10 cellular contexts compared by ENCODE assay signal in the genomic region with DNA sequence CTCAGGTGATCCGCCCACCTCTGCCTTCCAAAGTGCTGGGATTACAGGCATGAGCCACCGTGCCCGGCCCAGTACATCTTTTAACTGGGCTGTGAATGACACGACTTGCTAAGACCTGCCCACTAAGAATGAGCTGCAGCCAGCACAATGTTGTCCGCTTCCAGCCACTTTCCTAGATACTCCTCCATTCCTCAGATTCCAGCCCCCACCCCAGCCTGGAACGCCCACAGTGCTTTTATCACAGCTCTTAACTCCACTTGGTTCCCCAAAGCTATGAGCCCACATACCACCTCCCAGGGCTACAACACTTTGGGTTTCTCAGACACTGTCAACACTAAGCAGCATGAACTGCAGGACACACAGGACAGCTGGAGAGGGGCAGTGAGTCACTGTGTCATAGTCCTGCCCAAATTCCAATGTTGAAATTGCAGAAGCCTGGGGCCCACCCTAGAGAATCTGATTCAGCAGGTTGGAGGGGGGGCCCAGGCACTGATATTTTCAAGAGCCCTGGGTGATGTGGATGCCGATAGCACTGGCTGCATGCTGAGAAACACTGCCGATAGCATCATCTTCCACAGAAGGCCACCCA. TPM values are rescaled to one million over a fixed set of nuclear protein-coding genes. Genes with fewer than 3 reads are reported as not detected.
DNase-seq lines count a peak whose midpoint lies in the region; ATAC-seq and TF ChIP-seq lines count a peak whose summit lies in the region.
"Had no signal": no experiment of that assay in that cellular context is flagged by ENCODE, and none has a peak within 500 bp of the region (broad histone marks: within the 10 kb centered on the region; RNA-seq: fewer than 3 reads in every experiment).

No MANE protein-coding gene starts in this region.

- H3K27ac Mint-ChIP-seq in activated naive CD8-positive, alpha-beta T cell treated with anti-CD3 and anti-CD28 coated beads, Interleukin-2, amount 10 ng/mL, durations not matched to agents 7 days and 5 days, result no peak overlapping the region
- H3K27ac Mint-ChIP-seq in activated naive CD8-positive, alpha-beta T cell treated with anti-CD3 and anti-CD28 coated beads for 36 hours, result no peak overlapping the region

- no peak for ATAC-seq in activated naive CD8-positive, alpha-beta T cell treated with anti-CD3 and anti-CD28 coated beads, Interleukin-2, amount 10 ng/mL, durations not matched to agents 7 days and 5 days (ENCODE audit: low read depth)
- ATAC-seq in lower lobe of right lung (peak; percentile 75 to 79), upper lobe of right lung (peak; percentile 74), HG03432 (IDR thresholded peaks at IDR 0.05; ENCODE audit: unreplicated experiment) (no peak), GM19467 (IDR thresholded peaks at IDR 0.05; ENCODE audit: unreplicated experiment) (no peak)

- H3K4me1 ChIP-seq in adipocyte (ENCODE audit: control insufficient read depth, insufficient read depth, low read length), result peaks cover 5% of the 10 kb centered on the region
- H3K4me1 ChIP-seq in lower lobe of right lung, result peaks cover 29% of the 10 kb centered on the region
- peaks cover 7% of the 10 kb centered on the region for H3K4me1 ChIP-seq in upper lobe of right lung

- peaks cover 8% of the 10 kb centered on the region for H3K4me1 Mint-ChIP-seq in activated naive CD8-positive, alpha-beta T cell treated with anti-CD3 and anti-CD28 coated beads, Interleukin-2, amount 10 ng/mL, durations not matched to agents 7 days and 5 days
- peaks cover 19% of the 10 kb centered on the region for H3K4me1 Mint-ChIP-seq in activated naive CD8-positive, alpha-beta T cell treated with anti-CD3 and anti-CD28 coated beads for 36 hours

- no peaks in the 10 kb centered on the region for H3K9me3 Mint-ChIP-seq in activated naive CD8-positive, alpha-beta T cell treated with anti-CD3 and anti-CD28 coated beads, Interleukin-2, amount 10 ng/mL, durations not matched to agents 7 days and 5 days
- no peaks in the 10 kb centered on the region for H3K9me3 Mint-ChIP-seq in activated naive CD8-positive, alpha-beta T cell treated with anti-CD3 and anti-CD28 coated beads for 36 hours
- H3K9me3 Mint-ChIP-seq: CD4-positive, CD25-positive, alpha-beta regulatory T cell had no signal

- H3K27ac ChIP-seq in lower lobe of right lung, result peak overlapping the region; percentile 81
- H3K27ac ChIP-seq in upper lobe of right lung, result peak overlapping the region; percentile 81

- H3K9me3 ChIP-seq in adipocyte (ENCODE audit: control insufficient read depth, low read length) (no peaks in the 10 kb centered on the region), lower lobe of right lung (no peaks in the 10 kb centered on the region), upper lobe of right lung (no peaks in the 10 kb centered on the region)

- H3K4me3 Mint-ChIP-seq in activated naive CD8-positive, alpha-beta T cell treated with anti-CD3 and anti-CD28 coated beads, Interleukin-2, amount 10 ng/mL, durations not matched to agents 7 days and 5 days, result no peak overlapping the region
- H3K4me3 Mint-ChIP-seq in activated naive CD8-positive, alpha-beta T cell treated with anti-CD3 and anti-CD28 coated beads for 36 hours, result no peak overlapping the region

- POLR2A ChIA-PET in activated naive CD8-positive, alpha-beta T cell treated with anti-CD3 and anti-CD28 coated beads, Interleukin-2, amount 10 ng/mL, durations not matched to agents 7 days and 5 days (lab: Charles Lee), result no interaction called here

- TF ChIP-seq CTCF in lower lobe of right lung (IDR thresholded peaks at IDR 0.05), result no peak
- no peak for TF ChIP-seq CTCF in upper lobe of right lung (IDR thresholded peaks at IDR 0.05)

- H3K27me3 Mint-ChIP-seq in activated naive CD8-positive, alpha-beta T cell treated with anti-CD3 and anti-CD28 coated beads, Interleukin-2, amount 10 ng/mL, durations not matched to agents 7 days and 5 days, result peaks cover 5% of the 10 kb centered on the region
- peaks cover 5% of the 10 kb centered on the region for H3K27me3 Mint-ChIP-seq in activated naive CD8-positive, alpha-beta T cell treated with anti-CD3 and anti-CD28 coated beads for 36 hours
- H3K27me3 Mint-ChIP-seq: CD4-positive, CD25-positive, alpha-beta regulatory T cell had no signal

- DNase-seq in activated naive CD8-positive, alpha-beta T cell treated with anti-CD3 and anti-CD28 coated beads, Interleukin-2, amount 10 ng/mL, durations not matched to agents 7 days and 5 days, result peak; percentile 15
- DNase-seq in activated naive CD8-positive, alpha-beta T cell treated with anti-CD3 and anti-CD28 coated beads for 36 hours, result no peak
- DNase-seq in adipocyte (ENCODE audit: low read depth), result peak; percentile 52
- peak; percentile 67 for DNase-seq in lower lobe of right lung
- peak; percentile 71 for DNase-seq in upper lobe of right lung
- no peak for DNase-seq in NCI-H69 (lab: John Stamatoyannopoulos, UW)
- DNase-seq: CD4-positive, CD25-positive, alpha-beta regulatory T cell; NCI-H1092 treated with DMSO at 0.1 percent for 48 hours had no signal

- H3K36me3 Mint-ChIP-seq in activated naive CD8-positive, alpha-beta T cell treated with anti-CD3 and anti-CD28 coated beads, Interleukin-2, amount 10 ng/mL, durations not matched to agents 7 days and 5 days, result no peaks in the 10 kb centered on the region
- H3K36me3 Mint-ChIP-seq in activated naive CD8-positive, alpha-beta T cell treated with anti-CD3 and anti-CD28 coated beads for 36 hours, result no peaks in the 10 kb centered on the region
- H3K36me3 Mint-ChIP-seq: CD4-positive, CD25-positive, alpha-beta regulatory T cell had no signal

- H3K9ac ChIP-seq in adipocyte (ENCODE audit: low read length), result no peak overlapping the region

- intact Hi-C loops in lower lobe of right lung (cut with DNase I) (loop anchor here (10.0 kb wide), 1 partner anchor 66 kb away; no protein-coding TSS in a partner anchor), upper lobe of right lung (cut with DNase I) (loop anchor here (5.0 kb wide), 1 partner anchor 69 kb away; no protein-coding TSS in a partner anchor)

- H3K27me3 ChIP-seq in adipocyte (replicated peaks; ENCODE audit: control insufficient read depth, insufficient read depth, low read length), result peaks cover 6% of the 10 kb centered on the region
- no peaks in the 10 kb centered on the region for H3K27me3 ChIP-seq in lower lobe of right lung (ENCODE audit: low read depth)
- no peaks in the 10 kb centered on the region for H3K27me3 ChIP-seq in upper lobe of right lung

- no peaks in the 10 kb centered on the region for H3K36me3 ChIP-seq in adipocyte (ENCODE audit: control insufficient read depth, insufficient read depth, low read length, severe bottlenecking)
- H3K36me3 ChIP-seq in lower lobe of right lung, result no peaks in the 10 kb centered on the region
- H3K36me3 ChIP-seq in upper lobe of right lung, result no peaks in the 10 kb centered on the region

- H3K4me3 ChIP-seq in adipocyte (ENCODE audit: low read length) (no peak overlapping the region), lower lobe of right lung (no peak overlapping the region), upper lobe of right lung (no peak overlapping the region)

RNA-seq across cellular contexts. Expression of a gene that starts 58.0 kb away (rescaled TPM):
- total RNA-seq in activated naive CD8-positive, alpha-beta T cell treated with anti-CD3 and anti-CD28 coated beads, Interleukin-2, amount 10 ng/mL, durations not matched to agents 7 days and 5 days, result 10 to 100 TPM; 21.0 to 22.6 TPM
- total RNA-seq in activated naive CD8-positive, alpha-beta T cell treated with anti-CD3 and anti-CD28 coated beads for 36 hours, result 10 to 100 TPM; 19.2 to 19.7 TPM
- total RNA-seq in lower lobe of right lung, result 41.3 TPM
- 42.2 TPM for total RNA-seq in upper lobe of right lung

Comparison
In these comparisons a context has a peak if more than half of its experiments do, and no peak if none do; other contexts are left out.
1. DNase-seq: peak in activated naive CD8-positive, alpha-beta T cell treated with anti-CD3 and anti-CD28 coated beads, Interleukin-2, amount 10 ng/mL, durations not matched to agents 7 days and 5 days (single experiment), adipocyte (single experiment), lower lobe of right lung (single experiment) and upper lobe of right lung (single experiment); none in activated naive CD8-positive, alpha-beta T cell treated with anti-CD3 and anti-CD28 coated beads for 36 hours (single experiment) and NCI-H69 (single experiment).
2. ATAC-seq: peak in lower lobe of right lung (2 of 2) and upper lobe of right lung (single experiment); none in activated naive CD8-positive, alpha-beta T cell treated with anti-CD3 and anti-CD28 coated beads, Interleukin-2, amount 10 ng/mL, durations not matched to agents 7 days and 5 days (single experiment), HG03432 (single experiment) and GM19467 (single experiment).